In genomic region chr7:20798694-20799121, GRCh38 we compare ENCODE assay signal across 8 cellular contexts. TPM values are rescaled to one million over a fixed set of nuclear protein-coding genes. Genes with fewer than 3 reads are reported as not detected.
A peak's percentile ranks its signal among the peaks of the same experiment; 100 is the strongest.
DNase-seq lines count a peak whose midpoint lies in the region; ATAC-seq and TF ChIP-seq lines count a peak whose summit lies in the region.

No MANE protein-coding gene starts in this region.

- ATAC-seq in GM21423 (IDR thresholded peaks at IDR 0.05; ENCODE audit: unreplicated experiment) (peak; percentile 3), lower lobe of right lung (no peak), HG03095 (IDR thresholded peaks at IDR 0.05; ENCODE audit: unreplicated experiment) (no peak)

- intact Hi-C loops in lower lobe of right lung (cut with DNase I), result no loop called here
- intact Hi-C loops in lower leg skin (cut with DNase I; ENCODE audit: low total_unique reads), result no loop called here

- H3K36me3 ChIP-seq in WERI-Rb-1 (no peaks in the 10 kb centered on the region), lower lobe of right lung (no peaks in the 10 kb centered on the region)

- H3K27ac ChIP-seq in 22Rv1 (peak overlapping the region; percentile 61), WERI-Rb-1 (no peak overlapping the region; the same call in 1 of the 2 replicates), lower lobe of right lung (no peak overlapping the region)

- WGBS in lower leg skin, 2 donors, result 10 to 17% methylated on average over 14 to 15 of the region's 15 CpGs

- H3K4me3 ChIP-seq in WERI-Rb-1 (ENCODE audit: low read depth, low read length) (peak overlapping the region; percentile 55), lower lobe of right lung (peak overlapping the region; percentile 56), lower leg skin (ENCODE audit: low read depth, poor library complexity, severe bottlenecking) (no peak overlapping the region)

- H3K9me3 ChIP-seq in WERI-Rb-1 (ENCODE audit: severe bottlenecking) (no peaks in the 10 kb centered on the region), lower lobe of right lung (no peaks in the 10 kb centered on the region)

- DNase-seq in WERI-Rb-1 (no peak), lower lobe of right lung (no peak), lower leg skin (ENCODE audit: low spot score in 2 of 2) (no peak), dedifferentiated amniotic fluid mesenchymal stem cell (ENCODE audit: extremely low spot score) (no peak), NCI-H524 treated with DMSO at 0.1 percent for 48 hours (lab: John Stamatoyannopoulos, UW) (no peak)

- peaks cover 19% of the 10 kb centered on the region for H3K4me1 ChIP-seq in lower lobe of right lung

- TF ChIP-seq CTCF in 22Rv1 (IDR thresholded peaks at IDR 0.05) (peak; percentile 0; the same call in 1 of the 2 replicates), WERI-Rb-1 (IDR thresholded peaks at IDR 0.05; ENCODE audit: low read depth, low read length) (no peak), lower lobe of right lung (IDR thresholded peaks at IDR 0.05) (no peak), lower leg skin (IDR thresholded peaks at IDR 0.05) (no peak)

- H3K27me3 ChIP-seq in WERI-Rb-1 (ENCODE audit: insufficient read depth, low read depth, severe bottlenecking) (peaks cover 46% of the 10 kb centered on the region), lower lobe of right lung (ENCODE audit: low read depth) (peaks cover 80% of the 10 kb centered on the region)

- TF ChIP-seq POLR2A in lower leg skin (IDR thresholded peaks at IDR 0.05), result no peak

RNA-seq across cellular contexts. Expression of gene SP8, which starts 12.0 kb away (rescaled TPM):
- total RNA-seq in lower lobe of right lung (not detected), lower leg skin (10 to 100 TPM in 1 of 4 donors, 1 to 10 TPM in 3; 3.9 to 27.2 (median 8.1) TPM)
